16 cellular contexts compared by ENCODE assay signal in the genomic region with DNA sequence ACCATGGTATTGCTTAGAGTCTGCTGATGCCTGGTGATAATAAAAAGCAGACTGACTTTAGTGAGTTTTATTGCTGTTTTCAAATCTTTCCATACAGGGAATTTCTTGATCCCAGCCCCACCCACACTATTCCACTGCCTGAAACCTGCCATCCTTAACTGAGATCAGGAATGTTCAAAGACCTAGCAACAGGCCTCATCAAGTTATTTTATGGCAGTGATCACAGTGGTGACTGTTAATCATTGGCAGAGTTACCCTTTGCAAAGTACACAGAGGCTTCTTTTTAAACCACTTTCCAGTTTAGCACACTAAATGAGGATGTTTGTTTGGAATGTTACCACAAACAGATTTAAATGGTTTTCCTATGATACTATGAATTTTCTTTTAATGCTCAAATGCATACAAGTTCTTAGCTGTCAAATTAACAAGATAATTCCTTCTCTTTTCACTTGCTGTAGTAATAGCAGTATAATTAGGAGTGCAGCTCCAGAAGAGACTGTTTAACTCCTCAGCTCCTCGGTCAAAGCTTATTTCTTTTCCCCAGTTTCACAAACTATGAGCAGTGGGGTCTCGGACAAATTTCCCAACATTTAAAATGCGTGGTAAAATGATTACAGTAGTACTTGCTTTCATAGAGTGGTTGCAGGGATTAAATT.
DNase-seq lines count a peak whose midpoint lies in the region; TF ChIP-seq lines count a peak whose summit lies in the region.
"Had no signal": no experiment of that assay in that cellular context is flagged by ENCODE, and none has a peak within 500 bp of the region (broad histone marks: within the 10 kb centered on the region; RNA-seq: fewer than 3 reads in every experiment).

No MANE protein-coding gene starts in this region.

- DNase-seq in AG08395 (ENCODE audit: low spot score) (peak; percentile 43), LoVo (ENCODE audit: low spot score) (peak; percentile 70), glomerular visceral epithelial cell (ENCODE audit: extremely low spot score) (peak; percentile 71), nephron progenitor cell (peak; percentile 12), trophoblast cell (no peak), left ventricle myocardium inferior (no peak), Kasumi-1 (lab: John Stamatoyannopoulos, UW) (no peak), RKO (ENCODE audit: low spot score) (no peak)
- DNase-seq: activated B cell treated with CpG ODN at 0.5 μM for 24 hours; activated CD8-positive, alpha-beta memory T cell treated with anti-CD3 and anti-CD28 coated beads, Interleukin-2, amount 50 U/mL, for 48 hours; activated naive CD8-positive, alpha-beta T cell treated with anti-CD3 and anti-CD28 coated beads, Interleukin-2, amount 10 ng/mL, durations not matched to agents 7 days and 5 days; naive thymus-derived CD8-positive, alpha-beta T cell; NCI-H2107; NK-92 treated with Interleukin-12 subunit alpha and Interleukin-12 subunit beta, amount 100 ng/mL, for 24 hours had no signal

- no peaks in the 10 kb centered on the region for H3K36me3 ChIP-seq in trophoblast cell (ENCODE audit: control insufficient read depth in 1 of 2, insufficient read depth in 2 of 2, low read length in 2 of 2)
- H3K36me3 ChIP-seq in left ventricle myocardium inferior = no peaks in the 10 kb centered on the region
- H3K36me3 ChIP-seq: suprapubic skin had no signal

- H2BK12ac ChIP-seq in trophoblast cell (ENCODE audit: low read length) = no peak overlapping the region

- peaks cover 27% of the 10 kb centered on the region for H3K4me1 Mint-ChIP-seq in nephron progenitor cell
- H3K4me1 Mint-ChIP-seq: activated B cell treated with CpG ODN at 0.5 μM for 24 hours; activated naive CD8-positive, alpha-beta T cell treated with anti-CD3 and anti-CD28 coated beads, Interleukin-2, amount 10 ng/mL, durations not matched to agents 7 days and 5 days; GM23338; naive thymus-derived CD8-positive, alpha-beta T cell had no signal

- no peaks in the 10 kb centered on the region for H3K9me3 ChIP-seq in trophoblast cell (ENCODE audit: insufficient read depth, low read depth, low read length)
- no peaks in the 10 kb centered on the region for H3K9me3 ChIP-seq in left ventricle myocardium inferior (replicated peaks)
- H3K9me3 ChIP-seq: suprapubic skin had no signal

- WGBS in trophoblast cell (ENCODE audit: extremely low coverage, insufficient coverage, insufficient read length) = no CpG with 5 or more reads among the region's 3 CpGs

- H2BK120ac ChIP-seq in trophoblast cell (ENCODE audit: insufficient read depth, low read length, poor library complexity) = no peak overlapping the region

- H3K4ac ChIP-seq in trophoblast cell (ENCODE audit: low read depth, low read length) = no peak overlapping the region

- H2BK5ac ChIP-seq in trophoblast cell (ENCODE audit: low read depth, low read length, poor library complexity) = no peak overlapping the region

- no peak overlapping the region for H4K12ac ChIP-seq in trophoblast cell (ENCODE audit: low read depth, low read length)

- peak overlapping the region; percentile 92 for H3K27ac Mint-ChIP-seq in nephron progenitor cell
- H3K27ac Mint-ChIP-seq: activated B cell treated with CpG ODN at 0.5 μM for 24 hours; activated naive CD8-positive, alpha-beta T cell treated with anti-CD3 and anti-CD28 coated beads, Interleukin-2, amount 10 ng/mL, durations not matched to agents 7 days and 5 days; GM23338; naive thymus-derived CD8-positive, alpha-beta T cell had no signal

- H3K27ac ChIP-seq in trophoblast cell (ENCODE audit: low read depth, low read length) (no peak overlapping the region), left ventricle myocardium inferior (replicated peaks) (no peak overlapping the region)
- H3K27ac ChIP-seq: suprapubic skin had no signal

- intact Hi-C loops in left ventricle myocardium inferior (cut with micrococcal nuclease) = no loop called here

- H2AK5ac ChIP-seq in trophoblast cell (ENCODE audit: low read length) = no peak overlapping the region

- H3K4me1 ChIP-seq in trophoblast cell (ENCODE audit: control insufficient read depth in 1 of 2, insufficient read depth in 2 of 2, low read length in 2 of 2) (no peaks in the 10 kb centered on the region), left ventricle myocardium inferior (no peaks in the 10 kb centered on the region)
- H3K4me1 ChIP-seq: suprapubic skin had no signal

- no peak overlapping the region for H3K4me3 Mint-ChIP-seq in nephron progenitor cell
- H3K4me3 Mint-ChIP-seq: activated B cell treated with CpG ODN at 0.5 μM for 24 hours; activated naive CD8-positive, alpha-beta T cell treated with anti-CD3 and anti-CD28 coated beads, Interleukin-2, amount 10 ng/mL, durations not matched to agents 7 days and 5 days; GM23338; naive thymus-derived CD8-positive, alpha-beta T cell had no signal

- no peaks in the 10 kb centered on the region for H3K79me2 ChIP-seq in trophoblast cell (ENCODE audit: control insufficient read depth, insufficient read depth, low read length, poor library complexity)

- H3K9me3 Mint-ChIP-seq in nephron progenitor cell = no peaks in the 10 kb centered on the region
- H3K9me3 Mint-ChIP-seq: activated B cell treated with CpG ODN at 0.5 μM for 24 hours; activated naive CD8-positive, alpha-beta T cell treated with anti-CD3 and anti-CD28 coated beads, Interleukin-2, amount 10 ng/mL, durations not matched to agents 7 days and 5 days; GM23338 had no signal

- no peak overlapping the region for H2AFZ ChIP-seq in trophoblast cell (ENCODE audit: insufficient read depth, low read length, poor library complexity)
- H2AFZ ChIP-seq: GM23338 had no signal

- H3K18ac ChIP-seq in trophoblast cell (ENCODE audit: low read length) = no peak overlapping the region

- no peak overlapping the region for H4K91ac ChIP-seq in trophoblast cell (ENCODE audit: low read depth, low read length)

- no peak for TF ChIP-seq CTCF in nephron progenitor cell (IDR thresholded peaks at IDR 0.05)
- no peak for TF ChIP-seq CTCF in left ventricle myocardium inferior (IDR thresholded peaks at IDR 0.05; ENCODE audit: borderline replicate concordance)

- H4K8ac ChIP-seq in trophoblast cell (ENCODE audit: low read depth, low read length) = no peak overlapping the region

- no peak overlapping the region for H3K4me3 ChIP-seq in trophoblast cell (ENCODE audit: low read depth, low read length)
- H3K4me3 ChIP-seq in left ventricle myocardium inferior = no peak overlapping the region
- H3K4me3 ChIP-seq: GM23338, suprapubic skin had no signal

- H3K27me3 ChIP-seq in trophoblast cell (ENCODE audit: insufficient read depth, low read length) (no peaks in the 10 kb centered on the region), left ventricle myocardium inferior (ENCODE audit: low read depth) (no peaks in the 10 kb centered on the region)
- H3K27me3 ChIP-seq: suprapubic skin had no signal

- no peaks in the 10 kb centered on the region for H3K27me3 Mint-ChIP-seq in nephron progenitor cell (ENCODE audit: low read depth, poor library complexity)

- no peaks in the 10 kb centered on the region for H3K36me3 Mint-ChIP-seq in nephron progenitor cell (ENCODE audit: low read depth)
- H3K36me3 Mint-ChIP-seq: activated naive CD8-positive, alpha-beta T cell treated with anti-CD3 and anti-CD28 coated beads, Interleukin-2, amount 10 ng/mL, durations not matched to agents 7 days and 5 days; naive thymus-derived CD8-positive, alpha-beta T cell had no signal

- H3K79me1 ChIP-seq in trophoblast cell (ENCODE audit: low read length) = no peaks in the 10 kb centered on the region

- no peak overlapping the region for H3K23ac ChIP-seq in trophoblast cell (ENCODE audit: low read length)

- no peak overlapping the region for H3K14ac ChIP-seq in trophoblast cell (ENCODE audit: low read length)

- no peak overlapping the region for H3K4me2 ChIP-seq in trophoblast cell (ENCODE audit: low read length)
- H3K4me2 ChIP-seq: GM23338 had no signal

- H3K9ac ChIP-seq in trophoblast cell (ENCODE audit: low read length) = no peak overlapping the region

Comparison
In these comparisons a context has a peak if more than half of its experiments do, and no peak if none do; other contexts are left out.
1. DNase-seq: peak in AG08395 (single experiment), LoVo (single experiment), glomerular visceral epithelial cell (single experiment) and nephron progenitor cell (single experiment); none in trophoblast cell (0 of 2), left ventricle myocardium inferior (single experiment), Kasumi-1 (0 of 2) and RKO (single experiment).